22 cellular contexts compared by ENCODE assay signal in genomic region chr9:5089737-5090136, GRCh38.
A peak's percentile ranks its signal among the peaks of the same experiment; 100 is the strongest.
DNase-seq lines count a peak whose midpoint lies in the region; ATAC-seq and TF ChIP-seq lines count a peak whose summit lies in the region.
"Had no signal": no experiment of that assay in that cellular context is flagged by ENCODE, and none has a peak within 500 bp of the region (broad histone marks: within the 10 kb centered on the region; RNA-seq: fewer than 3 reads in every experiment).

No MANE protein-coding gene starts in this region.

- H3K9me3 ChIP-seq in RWPE2 (ENCODE audit: severe bottlenecking), result no peaks in the 10 kb centered on the region
- H3K9me3 ChIP-seq in prostate gland, result no peaks in the 10 kb centered on the region
- H3K9me3 ChIP-seq: esophagus muscularis mucosa, testis had no signal

- WGBS in prostate gland, result 52% methylated on average over 2 of the region's 2 CpGs

- TF ChIP-seq CTCF in RWPE2 (IDR thresholded peaks at IDR 0.05; ENCODE audit: poor library complexity, severe bottlenecking) (no peak), kidney epithelial cell (IDR thresholded peaks at IDR 0.05; ENCODE audit: insufficient read depth, low read length, poor library complexity, severe bottlenecking) (no peak), prostate gland (IDR thresholded peaks at IDR 0.05) (no peak)

- H3K4me1 ChIP-seq in RWPE2 (ENCODE audit: insufficient read depth, poor library complexity, severe bottlenecking) (no peaks in the 10 kb centered on the region), prostate gland (replicated peaks) (no peaks in the 10 kb centered on the region)
- H3K4me1 ChIP-seq: esophagus muscularis mucosa, parathyroid adenoma, testis had no signal

- H3K4me3 ChIP-seq in RWPE2 (ENCODE audit: severe bottlenecking), result no peak overlapping the region
- no peak overlapping the region for H3K4me3 ChIP-seq in kidney epithelial cell (ENCODE audit: low read depth, low read length)
- H3K4me3 ChIP-seq in prostate gland, result no peak overlapping the region
- H3K4me3 ChIP-seq: esophagus muscularis mucosa, testis had no signal

- H3K27me3 ChIP-seq in RWPE2 (ENCODE audit: insufficient read depth, poor library complexity, severe bottlenecking) (no peaks in the 10 kb centered on the region), kidney epithelial cell (ENCODE audit: control insufficient read depth, insufficient read depth, low read length) (no peaks in the 10 kb centered on the region), prostate gland (replicated peaks; ENCODE audit: insufficient read depth) (no peaks in the 10 kb centered on the region)
- H3K27me3 ChIP-seq: esophagus muscularis mucosa, testis had no signal

- TF ChIP-seq POLR2A in prostate gland (IDR thresholded peaks at IDR 0.05), result no peak

- ATAC-seq in RWPE2 (ENCODE audit: low read depth), result peak; percentile 41; the same call in 2 of the 3 replicates
- ATAC-seq: activated CD4-positive, CD25-positive, alpha-beta regulatory T cell treated with anti-CD3 and anti-CD28 coated beads, Interleukin-2, amount 50 U/mL, for 24 hours; activated CD8-positive, alpha-beta T cell treated with anti-CD3 and anti-CD28 coated beads for 36 hours; left cardiac atrium; stimulated activated naive B cell treated with anti-CD40 and anti-IgM and Interleukin-4, amounts not matched to agents 10 μg/mL and 1 μg/mL and 100 μg/mL, for 72 hours had no signal

- DNase-seq in COR-L47 (lab: John Stamatoyannopoulos, UW) (peak; percentile 60), M059J (ENCODE audit: low read depth) (peak; percentile 8), RWPE2 (ENCODE audit: low spot score) (no peak), kidney epithelial cell (ENCODE audit: low read depth) (peak; percentile 1), activated T-cell treated with anti-CD3 and anti-CD28 coated beads for 4 hours (no peak), prostate gland (ENCODE audit: low spot score) (no peak), DMS114 treated with DMSO at 0.1 percent for 48 hours (lab: John Stamatoyannopoulos, UW; ENCODE audit: unreplicated experiment) (no peak)
- DNase-seq: activated CD8-positive, alpha-beta T cell treated with anti-CD3 and anti-CD28 coated beads for 36 hours; activated naive CD4-positive, alpha-beta T cell treated with Interleukin-2 at 50 U/mL for 16 hours; activated T-cell treated with anti-CD3 and anti-CD28 coated beads, Interleukin-2, amount 50 U/mL, for 24 hours; amygdala; caudate nucleus; left cardiac atrium; NCI-H1694; NCI-H524; stimulated activated CD4-positive, alpha-beta T cell treated with anti-CD3 and anti-CD28 coated beads, Interleukin-1b, Interleukin-23, amount 100 ng/mL, for 48 hours; stimulated activated naive B cell treated with anti-CD40 and anti-IgM and Interleukin-4, amounts not matched to agents 10 μg/mL and 1 μg/mL and 100 μg/mL, for 72 hours; SW 1271; testis had no signal

- H3K27ac ChIP-seq in RWPE2 (ENCODE audit: poor library complexity, severe bottlenecking) (no peak overlapping the region), prostate gland (no peak overlapping the region)
- H3K27ac ChIP-seq: esophagus muscularis mucosa, parathyroid adenoma, testis had no signal

- peaks cover 8% of the 10 kb centered on the region; the same call in 1 of the 2 replicates for H3K36me3 ChIP-seq in RWPE2 (ENCODE audit: low read depth)
- H3K36me3 ChIP-seq in kidney epithelial cell (ENCODE audit: control insufficient read depth, insufficient read depth, low read length), result no peaks in the 10 kb centered on the region
- H3K36me3 ChIP-seq in prostate gland, result no peaks in the 10 kb centered on the region

- intact Hi-C loops in prostate gland (cut with DNase I), result no loop called here

Comparison
In these comparisons a context has a peak if more than half of its experiments do, and no peak if none do; other contexts are left out.
1. DNase-seq: peak in COR-L47 (single experiment), M059J (single experiment) and kidney epithelial cell (single experiment); none in RWPE2 (single experiment), activated T-cell treated with anti-CD3 and anti-CD28 coated beads for 4 hours (single experiment), prostate gland (single experiment) and DMS114 treated with DMSO at 0.1 percent for 48 hours (single experiment).